ENCODE assay signal across 1 cellular context in genomic region chr16:55948230-55948629, GRCh38.
TF ChIP-seq lines count a peak whose summit lies in the region.

No MANE protein-coding gene starts in this region.

TF ChIP-seq in HEK293, 187 proteins besides CTCF, POLR2A, EP300 and RAD21 (continued from another document):
- TF ChIP-seq ZNF776 (tag by site-specific recombination; IDR thresholded peaks at IDR 0.05; ENCODE audit: borderline replicate concordance) (no peak), ZNF18 (tag by site-specific recombination; IDR thresholded peaks at IDR 0.05) (no peak), ZNF654 (tag by site-specific recombination; IDR thresholded peaks at IDR 0.05; ENCODE audit: low read depth) (no peak), ZNF175 (tag by site-specific recombination; IDR thresholded peaks at IDR 0.05) (no peak), ZBTB49 (tag by site-specific recombination; IDR thresholded peaks at IDR 0.05; ENCODE audit: low read depth) (no peak), ZNF624 (tag by site-specific recombination; IDR thresholded peaks at IDR 0.05) (no peak), REPIN1 (tag by site-specific recombination; IDR thresholded peaks at IDR 0.05; ENCODE audit: low read depth) (no peak), ZNF221 (tag by site-specific recombination; IDR thresholded peaks at IDR 0.05; ENCODE audit: borderline replicate concordance) (no peak), ZSCAN5A (tag by site-specific recombination; IDR thresholded peaks at IDR 0.05) (no peak), ZNF37A (tag by site-specific recombination; IDR thresholded peaks at IDR 0.05) (no peak), EGR2 (tag by site-specific recombination; IDR thresholded peaks at IDR 0.05; ENCODE audit: low read depth) (peak; percentile 39), KLF1 (tag by site-specific recombination; IDR thresholded peaks at IDR 0.05) (no peak), ZBTB21 (tag by site-specific recombination; IDR thresholded peaks at IDR 0.05) (no peak), ZNF112 (tag by site-specific recombination; IDR thresholded peaks at IDR 0.05) (no peak), ZFP3 (tag by site-specific recombination; IDR thresholded peaks at IDR 0.05; ENCODE audit: low read depth) (no peak), ZBTB20 (tag by site-specific recombination; IDR thresholded peaks at IDR 0.05) (0 out of 2 replicates have a peak, but pooled peaks have one; percentile 4), ZNF280D (tag by site-specific recombination; IDR thresholded peaks at IDR 0.05) (no peak), ZNF548 (tag by site-specific recombination; IDR thresholded peaks at IDR 0.05) (no peak), BCL11A (tag by site-specific recombination; IDR thresholded peaks at IDR 0.05; ENCODE audit: low read depth) (no peak), TCF7L2 (IDR thresholded peaks at IDR 0.05; ENCODE audit: borderline replicate concordance, low read depth, low read length) (no peak), SCRT1 (tag by site-specific recombination; IDR thresholded peaks at IDR 0.05; ENCODE audit: borderline replicate concordance) (no peak), GFI1B (tag by site-specific recombination; IDR thresholded peaks at IDR 0.05) (no peak), OSR2 (tag by site-specific recombination; IDR thresholded peaks at IDR 0.05) (peak; percentile 42; the same call in 1 of the 2 replicates), ZNF133 (tag by site-specific recombination; IDR thresholded peaks at IDR 0.05) (no peak), ZNF843 (tag by site-specific recombination; IDR thresholded peaks at IDR 0.05) (no peak; the same call in 1 of the 2 replicates), GLIS1 (tag by site-specific recombination; IDR thresholded peaks at IDR 0.05) (peak; percentile 66), ZNF366 (tag by site-specific recombination; conservative IDR thresholded peaks at IDR 0.05) (no peak), ZBTB6 (tag by site-specific recombination; IDR thresholded peaks at IDR 0.05) (no peak), GLIS2 (tag by site-specific recombination; IDR thresholded peaks at IDR 0.05) (no peak), SP7 (tag by site-specific recombination; IDR thresholded peaks at IDR 0.05) (peak; percentile 54; the same call in 1 of the 2 replicates), HIC1 (tag by site-specific recombination; IDR thresholded peaks at IDR 0.05) (no peak), ZNF132 (tag by site-specific recombination; IDR thresholded peaks at IDR 0.05; ENCODE audit: borderline replicate concordance) (no peak), YY2 (tag by site-specific recombination; IDR thresholded peaks at IDR 0.05) (no peak), ZNF600 (tag by site-specific recombination; IDR thresholded peaks at IDR 0.05) (no peak), ZNF302 (tag by site-specific recombination; IDR thresholded peaks at IDR 0.05; ENCODE audit: low read depth) (no peak), ZFHX2 (tag by site-specific recombination; conservative IDR thresholded peaks at IDR 0.05) (0 out of 2 replicates have a peak, but pooled peaks have one; percentile 15)
- TF ChIP-seq, protein P1, sequence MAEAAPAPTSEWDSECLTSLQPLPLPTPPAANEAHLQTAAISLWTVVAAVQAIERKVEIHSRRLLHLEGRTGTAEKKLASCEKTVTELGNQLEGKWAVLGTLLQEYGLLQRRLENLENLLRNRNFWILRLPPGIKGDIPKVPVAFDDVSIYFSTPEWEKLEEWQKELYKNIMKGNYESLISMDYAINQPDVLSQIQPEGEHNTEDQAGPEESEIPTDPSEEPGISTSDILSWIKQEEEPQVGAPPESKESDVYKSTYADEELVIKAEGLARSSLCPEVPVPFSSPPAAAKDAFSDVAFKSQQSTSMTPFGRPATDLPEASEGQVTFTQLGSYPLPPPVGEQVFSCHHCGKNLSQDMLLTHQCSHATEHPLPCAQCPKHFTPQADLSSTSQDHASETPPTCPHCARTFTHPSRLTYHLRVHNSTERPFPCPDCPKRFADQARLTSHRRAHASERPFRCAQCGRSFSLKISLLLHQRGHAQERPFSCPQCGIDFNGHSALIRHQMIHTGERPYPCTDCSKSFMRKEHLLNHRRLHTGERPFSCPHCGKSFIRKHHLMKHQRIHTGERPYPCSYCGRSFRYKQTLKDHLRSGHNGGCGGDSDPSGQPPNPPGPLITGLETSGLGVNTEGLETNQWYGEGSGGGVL (tag by site-specific recombination; IDR thresholded peaks at IDR 0.05), result peak; percentile 33
- TF ChIP-seq, protein P2, sequence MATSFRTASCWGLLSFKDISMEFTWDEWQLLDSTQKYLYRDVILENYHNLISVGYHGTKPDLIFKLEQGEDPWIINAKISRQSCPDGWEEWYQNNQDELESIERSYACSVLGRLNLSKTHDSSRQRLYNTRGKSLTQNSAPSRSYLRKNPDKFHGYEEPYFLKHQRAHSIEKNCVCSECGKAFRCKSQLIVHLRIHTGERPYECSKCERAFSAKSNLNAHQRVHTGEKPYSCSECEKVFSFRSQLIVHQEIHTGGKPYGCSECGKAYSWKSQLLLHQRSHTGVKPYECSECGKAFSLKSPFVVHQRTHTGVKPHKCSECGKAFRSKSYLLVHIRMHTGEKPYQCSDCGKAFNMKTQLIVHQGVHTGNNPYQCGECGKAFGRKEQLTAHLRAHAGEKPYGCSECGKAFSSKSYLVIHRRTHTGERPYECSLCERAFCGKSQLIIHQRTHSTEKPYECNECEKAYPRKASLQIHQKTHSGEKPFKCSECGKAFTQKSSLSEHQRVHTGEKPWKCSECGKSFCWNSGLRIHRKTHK (tag by site-specific recombination; IDR thresholded peaks at IDR 0.05), result no peak
TF ChIP-seq in HEK293: peak in this region for 10.
